8 cellular contexts compared by ENCODE assay signal in genomic region chr15:64877435-64877834, GRCh38. TPM values are rescaled to one million over a fixed set of nuclear protein-coding genes. Genes with fewer than 3 reads are reported as not detected.
A peak's percentile ranks its signal among the peaks of the same experiment; 100 is the strongest.
DNase-seq lines count a peak whose midpoint lies in the region; ATAC-seq and TF ChIP-seq lines count a peak whose summit lies in the region.

No MANE protein-coding gene starts in this region.

- H3K27me3 ChIP-seq in parathyroid adenoma (ENCODE audit: control insufficient read depth, insufficient read depth, low read length) = no peaks in the 10 kb centered on the region

- H3K4me2 ChIP-seq in parathyroid adenoma (ENCODE audit: low read length) = no peak overlapping the region

- no peaks in the 10 kb centered on the region for H3K79me2 ChIP-seq in parathyroid adenoma

- intact Hi-C loops in head of caudate nucleus (cut with DNase I) = no loop called here

- H3K27ac ChIP-seq in parathyroid adenoma = peak overlapping the region; percentile 72

- peaks cover 8% of the 10 kb centered on the region for H3K4me1 ChIP-seq in parathyroid adenoma

- no peaks in the 10 kb centered on the region for H3K36me3 Mint-ChIP-seq in type B pancreatic cell
- H3K36me3 Mint-ChIP-seq in activated naive CD4-positive, alpha-beta T cell treated with anti-CD3 and anti-CD28 coated beads, Interleukin-2, amount 50 U/mL, for 72 hours = no peaks in the 10 kb centered on the region

- peak overlapping the region; percentile 66 for H2AFZ ChIP-seq in parathyroid adenoma

- no peaks in the 10 kb centered on the region for H3K36me3 ChIP-seq in parathyroid adenoma (ENCODE audit: control insufficient read depth, insufficient read depth, low read length)

- H3K4me1 Mint-ChIP-seq in type B pancreatic cell (ENCODE audit: unreplicated experiment) = peaks cover 18% of the 10 kb centered on the region

- TF ChIP-seq CTCF in parathyroid adenoma (IDR thresholded peaks at IDR 0.05) (no peak), type B pancreatic cell (conservative IDR thresholded peaks at IDR 0.05) (no peak)

- no peak for ATAC-seq in activated naive CD4-positive, alpha-beta T cell treated with anti-CD3 and anti-CD28 coated beads, Interleukin-2, amount 50 U/mL, for 72 hours

- no peak overlapping the region for H3K27ac Mint-ChIP-seq in type B pancreatic cell
- no peak overlapping the region for H3K27ac Mint-ChIP-seq in activated naive CD4-positive, alpha-beta T cell treated with anti-CD3 and anti-CD28 coated beads, Interleukin-2, amount 50 U/mL, for 72 hours

- H3K9me3 ChIP-seq in parathyroid adenoma (ENCODE audit: control insufficient read depth, low read length) = no peaks in the 10 kb centered on the region

- no peak overlapping the region for H3K4me3 ChIP-seq in parathyroid adenoma (ENCODE audit: low read depth, low read length)

- no peaks in the 10 kb centered on the region for H3K9me3 Mint-ChIP-seq in type B pancreatic cell
- H3K9me3 Mint-ChIP-seq in activated naive CD4-positive, alpha-beta T cell treated with anti-CD3 and anti-CD28 coated beads, Interleukin-2, amount 50 U/mL, for 72 hours = no peaks in the 10 kb centered on the region

- no peak overlapping the region for H3K4me3 Mint-ChIP-seq in type B pancreatic cell

- DNase-seq in EL = peak; percentile 44
- peak; percentile 80 for DNase-seq in SKM-1 treated with dmso at 0.1 percent for 144 hours (lab: John Stamatoyannopoulos, UW; ENCODE audit: unreplicated experiment)
- peak in 34 of 42 donors; percentile 28 to 85 (median 64) for DNase-seq in head of caudate nucleus
- no peak for DNase-seq in NCI-H446 (lab: John Stamatoyannopoulos, UW)
- DNase-seq in NCI-H748 treated with DMSO at 0.1 percent for 48 hours (lab: John Stamatoyannopoulos, UW) = no peak
- DNase-seq in type B pancreatic cell (ENCODE audit: extremely low spot score, unreplicated experiment) = no peak
- no peak for DNase-seq in activated naive CD4-positive, alpha-beta T cell treated with anti-CD3 and anti-CD28 coated beads, Interleukin-2, amount 50 U/mL, for 72 hours (ENCODE audit: low spot score in 2 of 2)

- no peak overlapping the region for H3K9ac ChIP-seq in parathyroid adenoma

- H3K27me3 Mint-ChIP-seq in type B pancreatic cell = no peaks in the 10 kb centered on the region

RNA-seq across cellular contexts. Expression of gene ANKDD1A, which starts 34.3 kb away (rescaled TPM):
- total RNA-seq in type B pancreatic cell (ENCODE audit: low replicate concordance) = 2.3 and 3.2 TPM in 2 replicates
- total RNA-seq in activated naive CD4-positive, alpha-beta T cell treated with anti-CD3 and anti-CD28 coated beads, Interleukin-2, amount 50 U/mL, for 72 hours = 1 to 10 TPM; 3.8 to 8.9 TPM

RNA-seq across cellular contexts. Expression of gene PLEKHO2, which starts 35.7 kb away (rescaled TPM):
- 10.1 and 11.2 TPM in 2 replicates for total RNA-seq in type B pancreatic cell (ENCODE audit: low replicate concordance)
- total RNA-seq in activated naive CD4-positive, alpha-beta T cell treated with anti-CD3 and anti-CD28 coated beads, Interleukin-2, amount 50 U/mL, for 72 hours = 10 to 100 TPM; 13.7 to 16.1 TPM

RNA-seq across cellular contexts. Expression of gene PIF1, which starts 52.0 kb away (rescaled TPM):
- total RNA-seq in type B pancreatic cell (ENCODE audit: low replicate concordance) = 8.0 and 30.5 TPM in 2 replicates
- total RNA-seq in activated naive CD4-positive, alpha-beta T cell treated with anti-CD3 and anti-CD28 coated beads, Interleukin-2, amount 50 U/mL, for 72 hours = 10 to 100 TPM; 47.5 to 56.0 TPM

Comparison
In these comparisons a context has a peak if more than half of its experiments do, and no peak if none do; other contexts are left out.
1. DNase-seq: peak in EL (single experiment), SKM-1 treated with dmso at 0.1 percent for 144 hours (single experiment) and head of caudate nucleus (34 of 42); none in NCI-H446 (0 of 2), NCI-H748 treated with DMSO at 0.1 percent for 48 hours (single experiment), type B pancreatic cell (single experiment) and activated naive CD4-positive, alpha-beta T cell treated with anti-CD3 and anti-CD28 coated beads, Interleukin-2, amount 50 U/mL, for 72 hours (0 of 2).